In genomic region chrX:44675364-44676024, GRCh38 we compare ENCODE assay signal across 7 cellular contexts.
DNase-seq lines count a peak whose midpoint lies in the region; ATAC-seq and TF ChIP-seq lines count a peak whose summit lies in the region.

No MANE protein-coding gene starts in this region.

- DNase-seq in HT-29 (ENCODE audit: low spot score) (peak; percentile 35), RWPE1 (ENCODE audit: low spot score) (peak; percentile 85), foreskin fibroblast (peak; percentile 57 to 91), stromal cell of bone marrow (ENCODE audit: low read depth) (peak; percentile 88), cerebellar nuclear complex (lab: John Stamatoyannopoulos, UW) (no peak)

- TF ChIP-seq CTCF in RWPE1 (conservative IDR thresholded peaks at IDR 0.05; ENCODE audit: low read depth): no peak
- TF ChIP-seq CTCF in foreskin fibroblast (IDR thresholded peaks at IDR 0.05; ENCODE audit: low read depth, low read length): no peak

- H3K4me3 ChIP-seq in foreskin fibroblast (ENCODE audit: low read depth in 1 of 2, low read length in 2 of 2): no peak overlapping the region

- no peak for ATAC-seq in HG03196 (IDR thresholded peaks at IDR 0.05; ENCODE audit: unreplicated experiment)
- ATAC-seq in GM18873 (IDR thresholded peaks at IDR 0.05; ENCODE audit: low FRiP score, unreplicated experiment): no peak

- POLR2A ChIA-PET in RWPE1 (lab: Yijun Ruan, JAX; ENCODE audit: low non-redundant PET): no interaction called here

- CTCF ChIA-PET in RWPE1 (lab: Yijun Ruan, JAX): no interaction called here

- H3K27ac ChIP-seq in RWPE1: peak overlapping the region; percentile 71

Comparison
In these comparisons a context has a peak if more than half of its experiments do, and no peak if none do; other contexts are left out.
1. DNase-seq: peak in HT-29 (single experiment), RWPE1 (single experiment), foreskin fibroblast (2 of 2) and stromal cell of bone marrow (single experiment); none in cerebellar nuclear complex (0 of 2).